Comparison of ENCODE assay signal across 8 cellular contexts in the genomic region with DNA sequence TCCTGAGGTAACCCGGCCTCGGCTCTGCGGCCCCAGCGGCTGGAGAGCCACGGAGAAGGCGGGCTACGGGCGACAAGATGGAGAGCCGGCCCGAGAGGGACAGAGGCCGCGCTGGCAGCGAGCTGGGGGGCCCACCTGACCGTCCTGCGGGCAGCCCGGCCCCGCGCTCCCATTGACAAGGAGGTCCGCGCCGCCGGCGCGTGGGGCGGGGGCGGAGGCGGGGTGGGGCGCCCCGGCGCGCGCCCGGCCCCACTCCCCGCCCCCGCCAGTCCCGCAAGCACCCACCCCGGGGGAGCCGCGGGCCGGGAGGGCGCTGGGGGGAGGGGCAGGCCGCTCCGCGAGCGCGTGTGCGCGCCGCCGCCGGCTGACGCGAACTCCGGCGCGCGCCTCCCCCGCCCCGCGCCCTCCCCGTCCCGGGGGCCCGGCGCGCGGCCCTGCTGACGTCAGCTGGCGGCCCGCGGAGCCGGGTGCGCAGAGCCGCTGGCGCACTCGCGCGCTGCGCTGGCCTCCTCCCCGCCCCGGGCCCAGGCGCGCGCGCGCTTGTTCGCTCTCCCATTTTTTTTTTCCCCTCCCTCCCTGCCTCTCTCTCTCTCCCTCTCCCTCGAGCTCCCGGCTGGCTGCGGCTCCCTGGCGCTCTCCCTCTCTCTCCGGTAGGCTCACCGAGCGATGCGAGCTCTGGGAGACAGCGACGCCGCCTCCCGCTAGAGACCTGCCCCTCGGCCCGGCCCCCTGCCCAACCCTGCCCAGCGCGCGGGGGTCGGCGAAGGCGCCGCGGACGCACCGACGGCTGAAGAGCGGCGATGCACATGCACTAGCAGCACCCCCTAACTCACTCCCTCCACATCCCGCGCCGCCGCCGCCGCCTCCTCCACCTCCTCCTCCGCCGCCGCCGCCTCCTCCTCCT. TPM values are rescaled to one million over a fixed set of nuclear protein-coding genes. Genes with fewer than 3 reads are reported as not detected.
A peak's percentile ranks its signal among the peaks of the same experiment; 100 is the strongest.
DNase-seq lines count a peak whose midpoint lies in the region; ATAC-seq lines count a peak whose summit lies in the region.

TSS of gene GNAO1 (plus strand) at position 587 of the 904 bp plus-strand sequence. CDS start 747 bp downstream, outside the sequence.

- no peaks in the 10 kb centered on the region for H3K36me3 ChIP-seq in BLaER1 treated with 17β-estradiol and CSF1 and Interleukin-3, amounts not matched to agents 10 nM and 100 nM
- H3K36me3 ChIP-seq in mesodermal cell (ENCODE audit: control insufficient read depth, insufficient read depth, low read length) = no peaks in the 10 kb centered on the region

- H4K20me1 ChIP-seq in BLaER1 treated with 17β-estradiol and CSF1 and Interleukin-3, amounts not matched to agents 10 nM and 100 nM = peaks cover 0 to 36% (median 12%) of the 10 kb centered on the region in 11 experiments; a peak in 13 of 22 replicates

- DNase-seq in NCI-H446 treated with DMSO at 0.1 percent for 48 hours (lab: John Stamatoyannopoulos, UW) (peak; percentile 26), activated T-cell treated with anti-CD3 and anti-CD28 coated beads for 24 hours (ENCODE audit: low read depth) (peak; percentile 46), epidermal melanocyte (ENCODE audit: insufficient read length, low spot score) (peak; percentile 48), GOT3 (lab: John Stamatoyannopoulos, UW) (no peak)
- peak; percentile 63 for DNase-seq in stimulated activated CD8-positive, alpha-beta memory T cell treated with anti-CD3 and anti-CD28 coated beads, Interleukin-4, amount 100 ng/mL, for 48 hours

- peaks cover 84 to 95% (median 92%) of the 10 kb centered on the region in 11 experiments for H3K27me3 ChIP-seq in BLaER1 treated with 17β-estradiol and CSF1 and Interleukin-3, amounts not matched to agents 10 nM and 100 nM

- WGBS in mesodermal cell (ENCODE audit: insufficient coverage in 2 of 2), 2 experiments = 0% methylated on average over 50 to 82 of the region's 123 CpGs

- H3K4me2 ChIP-seq in BLaER1 treated with 17β-estradiol and CSF1 and Interleukin-3, amounts not matched to agents 10 nM and 100 nM = peak within 1 kb of the TSS; percentile 86 to 96 (median 91)

- H3K4me1 ChIP-seq in BLaER1 treated with 17β-estradiol and CSF1 and Interleukin-3, amounts not matched to agents 10 nM and 100 nM = peaks cover 13 to 23% (median 18%) of the 10 kb centered on the region in 10 experiments; a peak in 19 of 20 replicates
- peaks cover 8% of the 10 kb centered on the region for H3K4me1 ChIP-seq in mesodermal cell (ENCODE audit: control insufficient read depth, insufficient read depth, low read length, poor library complexity, severe bottlenecking)

- peak; percentile 53 for ATAC-seq in GM21576 (IDR thresholded peaks at IDR 0.05; ENCODE audit: unreplicated experiment)

- no peak within 1 kb of the TSS for H3K27ac ChIP-seq in BLaER1 treated with 17β-estradiol and CSF1 and Interleukin-3, amounts not matched to agents 10 nM and 100 nM
- H3K27ac ChIP-seq in mesodermal cell (ENCODE audit: low read depth, low read length, severe bottlenecking) = no peak within 1 kb of the TSS

- H3K9me3 ChIP-seq in BLaER1 treated with 17β-estradiol and CSF1 and Interleukin-3, amounts not matched to agents 10 nM and 100 nM (replicated peaks in 1 of 11) = no peaks in the 10 kb centered on the region
- no peaks in the 10 kb centered on the region for H3K9me3 ChIP-seq in mesodermal cell (ENCODE audit: control insufficient read depth, low read length)

- peak within 1 kb of the TSS; percentile 59 to 74 (median 67) for H3K4me3 ChIP-seq in BLaER1 treated with 17β-estradiol and CSF1 and Interleukin-3, amounts not matched to agents 10 nM and 100 nM
- H3K4me3 ChIP-seq in mesodermal cell (ENCODE audit: extremely low read depth, insufficient read depth, low read length, poor library complexity, severe bottlenecking) = peak within 1 kb of the TSS; percentile 57

- peak within 1 kb of the TSS; percentile 8 to 69 (median 43); a peak in 17 of 22 replicates for H3K9ac ChIP-seq in BLaER1 treated with 17β-estradiol and CSF1 and Interleukin-3, amounts not matched to agents 10 nM and 100 nM

RNA-seq across cellular contexts. Expression of gene GNAO1, which starts in this region (rescaled TPM):
- polyA plus RNA-seq in mesodermal cell (2013, experiment 1 of 2) = 3.1 TPM
- 1.6 TPM for polyA plus RNA-seq in mesodermal cell (2013, experiment 2 of 2)
